ENCODE assay signal across 26 cellular contexts in the genomic region with DNA sequence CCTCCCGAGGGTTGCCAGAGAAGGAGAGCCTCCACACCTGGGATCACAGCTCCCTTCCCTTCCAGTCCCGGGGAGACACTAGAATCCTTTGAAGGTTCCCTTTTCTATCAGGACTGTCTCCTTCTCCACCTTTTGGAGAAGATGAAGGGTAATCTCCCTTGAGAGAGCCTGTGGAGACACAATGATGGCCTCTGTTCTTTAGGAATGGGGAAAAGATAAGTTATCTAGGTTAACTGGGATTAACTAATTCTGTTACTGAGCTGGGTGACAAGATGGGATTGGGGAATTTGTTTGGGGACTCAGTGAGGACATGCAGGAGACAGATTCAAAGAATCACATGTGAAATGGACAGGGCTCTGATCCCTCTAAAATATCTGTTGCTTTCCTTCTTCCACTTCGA.
"Had no signal": no experiment of that assay in that cellular context is flagged by ENCODE, and none has a peak within 500 bp of the region (broad histone marks: within the 10 kb centered on the region; RNA-seq: fewer than 3 reads in every experiment).

No MANE protein-coding gene starts in this region.

- H3K27me3 ChIP-seq: left lung, pancreas, spleen, tibial nerve, upper lobe of right lung had no signal

- H3K4me3 Mint-ChIP-seq: naive B cell; natural killer cell; stimulated activated memory B cell treated with anti-CD40 and anti-IgM and Interleukin-4, amounts not matched to agents 10 μg/mL and 1 μg/mL and 100 μg/mL, for 72 hours; stimulated activated naive CD8-positive, alpha-beta T cell treated with anti-CD3 and anti-CD28 coated beads, Interleukin-15, amount 100 ng/mL, for 72 hours had no signal

- H3K27ac ChIP-seq: left lung, pancreas, prostate gland, tibial nerve, upper lobe of right lung had no signal

- H3K9me3 Mint-ChIP-seq: naive B cell; natural killer cell; stimulated activated memory B cell treated with anti-CD40 and anti-IgM and Interleukin-4, amounts not matched to agents 10 μg/mL and 1 μg/mL and 100 μg/mL, for 72 hours had no signal

- ATAC-seq: left colon; left lung; natural killer cell; pancreas; right cardiac atrium; sciatic nerve; stimulated activated memory B cell treated with anti-CD40 and anti-IgM and Interleukin-4, amounts not matched to agents 10 μg/mL and 1 μg/mL and 100 μg/mL, for 72 hours; stimulated activated naive CD8-positive, alpha-beta T cell treated with anti-CD3 and anti-CD28 coated beads, Interleukin-15, amount 100 ng/mL, for 72 hours; upper lobe of right lung had no signal

- H3K9me3 ChIP-seq: left lung, pancreas, prostate gland, upper lobe of right lung had no signal

- DNase-seq: head of caudate nucleus; hippocampal formation; kidney glomerular epithelial cell; left colon; left lung; naive B cell; natural killer cell; pancreas; posterior cingulate gyrus; retina; right cardiac atrium; small intestine; spleen; stimulated activated CD4-positive, alpha-beta T cell treated with anti-CD3 and anti-CD28 coated beads, Interleukin-1b, Interleukin-23, amount 100 ng/mL, for 48 hours; stimulated activated CD4-positive, alpha-beta T cell treated with anti-CD3 and anti-CD28 coated beads, Interleukin-2, amount 100 ng/mL, for 48 hours; stimulated activated CD4-positive, alpha-beta T cell treated with anti-CD3 and anti-CD28 coated beads, Interleukin-4, amount 100 ng/mL, for 4 hours; stimulated activated CD8-positive, alpha-beta memory T cell treated with anti-CD3 and anti-CD28 coated beads, Interleukin-4, amount 100 ng/mL, for 48 hours; stimulated activated naive CD4-positive, alpha-beta T cell treated with Interleukin-2 at 50 U/mL for 16 hours; stimulated activated naive CD8-positive, alpha-beta T cell treated with anti-CD3 and anti-CD28 coated beads, Interleukin-15, amount 100 ng/mL, for 72 hours; substantia nigra; upper lobe of right lung had no signal

- H3K36me3 ChIP-seq: left lung, pancreas, prostate gland, spleen, upper lobe of right lung had no signal

- H3K27ac Mint-ChIP-seq: naive B cell; stimulated activated memory B cell treated with anti-CD40 and anti-IgM and Interleukin-4, amounts not matched to agents 10 μg/mL and 1 μg/mL and 100 μg/mL, for 72 hours had no signal

- H3K4me1 Mint-ChIP-seq: naive B cell; stimulated activated memory B cell treated with anti-CD40 and anti-IgM and Interleukin-4, amounts not matched to agents 10 μg/mL and 1 μg/mL and 100 μg/mL, for 72 hours; stimulated activated naive CD8-positive, alpha-beta T cell treated with anti-CD3 and anti-CD28 coated beads, Interleukin-15, amount 100 ng/mL, for 72 hours had no signal

- H3K36me3 Mint-ChIP-seq: natural killer cell had no signal

- H3K27me3 Mint-ChIP-seq: stimulated activated memory B cell treated with anti-CD40 and anti-IgM and Interleukin-4, amounts not matched to agents 10 μg/mL and 1 μg/mL and 100 μg/mL, for 72 hours; stimulated activated naive CD8-positive, alpha-beta T cell treated with anti-CD3 and anti-CD28 coated beads, Interleukin-15, amount 100 ng/mL, for 72 hours had no signal

- H3K4me1 ChIP-seq: pancreas, prostate gland had no signal

- H3K4me3 ChIP-seq: left lung, lung, pancreas, prostate gland, spleen, tibial nerve, upper lobe of right lung had no signal
